Comparison of ENCODE assay signal across 8 cellular contexts in the genomic region with DNA sequence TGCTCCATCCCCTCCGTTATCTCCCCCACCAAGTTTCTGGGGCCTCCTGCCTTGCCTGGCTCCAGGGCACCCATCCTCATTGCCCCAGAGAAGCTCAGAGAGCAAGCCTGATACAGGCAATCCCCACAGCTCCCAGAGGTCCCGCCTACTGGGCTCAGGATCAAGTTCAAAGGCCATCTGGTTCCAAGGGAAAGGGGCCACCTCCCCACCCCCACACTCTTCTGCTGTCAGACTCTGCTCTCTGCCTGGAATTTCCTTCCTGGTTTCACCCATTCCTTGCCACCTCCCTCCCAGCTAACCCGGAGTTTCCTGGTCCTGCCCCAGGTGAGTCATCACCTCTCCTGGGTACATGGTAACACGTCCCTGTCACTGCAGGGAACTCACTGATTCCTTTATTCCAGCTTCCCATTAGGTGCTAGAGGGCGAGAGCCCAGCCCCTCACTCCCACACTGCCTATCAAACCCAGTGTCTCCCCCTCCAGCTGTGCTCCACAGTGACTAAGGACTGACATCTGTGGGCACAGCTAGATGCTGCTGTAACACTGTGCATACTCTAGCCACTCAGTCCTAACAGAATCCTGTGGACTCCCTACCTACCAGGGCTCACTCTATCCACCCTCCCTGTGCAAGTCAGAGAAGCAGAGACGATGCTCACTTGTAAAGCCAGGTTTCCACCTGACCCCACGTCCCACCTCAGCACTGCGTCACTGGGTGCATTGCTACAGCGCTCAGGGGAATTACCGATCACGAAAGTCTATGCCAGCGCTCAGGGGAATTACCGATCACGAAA. TPM values are rescaled to one million over a fixed set of nuclear protein-coding genes. Genes with fewer than 3 reads are reported as not detected.
DNase-seq lines count a peak whose midpoint lies in the region; ATAC-seq, FAIRE-seq and TF ChIP-seq lines count a peak whose summit lies in the region.

No MANE protein-coding gene starts in this region.

- no peak for FAIRE-seq in kidney (lab: Jason Lieb, UNC)

- peaks cover 14% of the 10 kb centered on the region for H3F3A ChIP-seq in MM.1S (ENCODE audit: insufficient read depth, low read length)

- no peak overlapping the region for H3K4me2 ChIP-seq in MM.1S (ENCODE audit: low read depth, low read length)

- intact Hi-C loops in Panc1 (cut with micrococcal nuclease; ENCODE audit: unreplicated experiment) (no loop called here), kidney (cut with DNase I) (no loop called here)

- BruUV-seq in Panc1 (replicated peaks; lab: Mats Ljungman, UMichigan): no TSS peak

- H3K27me3 ChIP-seq in Panc1 (ENCODE audit: control insufficient read depth, insufficient read depth, low read length) (no peaks in the 10 kb centered on the region), MM.1S (replicated peaks; ENCODE audit: insufficient read depth, low read length) (peaks cover 34% of the 10 kb centered on the region)

- H3K4me1 ChIP-seq in Panc1 (ENCODE audit: control insufficient read depth, insufficient read depth, low read length): no peaks in the 10 kb centered on the region
- peaks cover 4 to 9% of the 10 kb centered on the region in 2 donors for H3K4me1 ChIP-seq in kidney (ENCODE audit: control insufficient read depth in 1 of 2, insufficient read depth in 1 of 2, low read depth in 1 of 2, low read length in 2 of 2)
- peaks cover 16% of the 10 kb centered on the region for H3K4me1 ChIP-seq in MM.1S (ENCODE audit: low read length)

- H4K20me1 ChIP-seq in MM.1S (ENCODE audit: insufficient read depth, low read length): no peaks in the 10 kb centered on the region

- H3K4me3 ChIP-seq in Panc1 (ENCODE audit: low read depth in 2 of 2, low read length in 2 of 2) (no peak overlapping the region), kidney (ENCODE audit: low read length in 2 of 2) (no peak overlapping the region), MM.1S (ENCODE audit: low read length) (no peak overlapping the region)

- H3K9me3 ChIP-seq in Panc1 (ENCODE audit: control insufficient read depth, insufficient read depth, low read depth, low read length) (no peaks in the 10 kb centered on the region), kidney (ENCODE audit: control insufficient read depth in 1 of 2, low read length in 2 of 2) (no peaks in the 10 kb centered on the region), MM.1S (replicated peaks; ENCODE audit: insufficient read depth, low read length) (no peaks in the 10 kb centered on the region)

- POLR2A ChIA-PET in Panc1 (lab: Charles Lee): no interaction called here

- no peak overlapping the region for H3K9ac ChIP-seq in kidney (ENCODE audit: low read length in 2 of 2)
- H3K9ac ChIP-seq in MM.1S (ENCODE audit: low read length): no peak overlapping the region

- peak; percentile 49 for ATAC-seq in GM21619 (IDR thresholded peaks at IDR 0.05; ENCODE audit: unreplicated experiment)
- peak; percentile 70; the same call in 1 of the 2 replicates for ATAC-seq in Panc1
- no peak for ATAC-seq in omental fat pad (ENCODE audit: low FRiP score)

- TF ChIP-seq CTCF in Panc1 (IDR thresholded peaks at IDR 0.05): no peak
- TF ChIP-seq CTCF in kidney (IDR thresholded peaks at IDR 0.05; ENCODE audit: borderline replicate concordance, extremely low read depth, insufficient read depth): no peak
- TF ChIP-seq CTCF in omental fat pad (IDR thresholded peaks at IDR 0.05): no peak
- TF ChIP-seq CTCF in MM.1S (IDR thresholded peaks at IDR 0.05; ENCODE audit: low read length): no peak

- no peak overlapping the region for H2AFZ ChIP-seq in MM.1S (ENCODE audit: low read length)

- H3K27ac ChIP-seq in Panc1 (ENCODE audit: low read length) (no peak overlapping the region), kidney (ENCODE audit: low read depth in 2 of 2, low read length in 2 of 2) (peak overlapping the region; percentile 71 to 87), MM.1S (ENCODE audit: low read length) (no peak overlapping the region)

- DNase-seq in EH (ENCODE audit: low read depth) (peak; percentile 19), Panc1 (ENCODE audit: low read depth, low spot score) (no peak), kidney (peak; percentile 93), omental fat pad (ENCODE audit: low spot score) (no peak), NOMO-1 (lab: John Stamatoyannopoulos, UW; ENCODE audit: unreplicated experiment in 2 of 2) (no peak), MM.1S (no peak), GF-D8 (lab: John Stamatoyannopoulos, UW) (no peak)

- H3K9me2 ChIP-seq in MM.1S (replicated peaks; ENCODE audit: insufficient read depth, low read length): no peaks in the 10 kb centered on the region

- H3K79me2 ChIP-seq in MM.1S (ENCODE audit: low read length): no peaks in the 10 kb centered on the region

- H3K36me3 ChIP-seq in Panc1 (ENCODE audit: control insufficient read depth, insufficient read depth, low read length): no peaks in the 10 kb centered on the region
- H3K36me3 ChIP-seq in kidney (ENCODE audit: control insufficient read depth in 1 of 2, insufficient read depth in 2 of 2, low read length in 2 of 2): no peaks in the 10 kb centered on the region
- H3K36me3 ChIP-seq in MM.1S (replicated peaks; ENCODE audit: insufficient read depth, low read length): no peaks in the 10 kb centered on the region

- CTCF ChIA-PET in Panc1 (lab: Charles Lee): no interaction called here

- in situ Hi-C loops in Panc1 (cut with HindIII; ENCODE audit: low pct_unique_long_range_greater_than_20kb, low sequenced_read_pairs): no loop called here

RNA-seq across cellular contexts. Expression of a gene that starts 21.8 kb away (rescaled TPM):
- 0.46 TPM for total RNA-seq in Panc1 (2021; ENCODE audit: unreplicated experiment)
- polyA plus RNA-seq in Panc1 (2012; ENCODE audit: insufficient read length): 1.6 TPM
- total RNA-seq in kidney: 12.0 TPM
- 13.0 TPM for polyA plus RNA-seq in kidney (ENCODE audit: insufficient read depth, low read depth, low replicate concordance)
- under 1 TPM in 3 of 4 donors, not detected in 1; 0.31 to 0.37 (median 0.36) TPM for total RNA-seq in omental fat pad

RNA-seq across cellular contexts. Expression of a gene that starts 39.4 kb away (rescaled TPM):
- 7.7 TPM for total RNA-seq in Panc1 (2021; ENCODE audit: unreplicated experiment)
- polyA plus RNA-seq in Panc1 (2012; ENCODE audit: insufficient read length): 9.2 TPM
- 21.8 TPM for total RNA-seq in kidney
- 3.4 TPM for polyA plus RNA-seq in kidney (ENCODE audit: insufficient read depth, low read depth, low replicate concordance)
- total RNA-seq in omental fat pad: 10 to 100 TPM in 1 of 4 donors, 1 to 10 TPM in 3; 4.6 to 11.0 (median 6.0) TPM

Comparison
In these comparisons a context has a peak if more than half of its experiments do, and no peak if none do; other contexts are left out.
1. DNase-seq: peak in EH (single experiment) and kidney (single experiment); none in Panc1 (single experiment), omental fat pad (single experiment), NOMO-1 (0 of 2), MM.1S (single experiment) and GF-D8 (single experiment).
2. H3K27ac ChIP-seq: peak in kidney (2 of 2); none in Panc1 (single experiment) and MM.1S (single experiment).